In genomic region chr18:65751145-65752085, GRCh38 we compare ENCODE assay signal across 12 cellular contexts. TPM values are rescaled to one million over a fixed set of nuclear protein-coding genes. Genes with fewer than 3 reads are reported as not detected.
A peak's percentile ranks its signal among the peaks of the same experiment; 100 is the strongest.
DNase-seq lines count a peak whose midpoint lies in the region; ATAC-seq and TF ChIP-seq lines count a peak whose summit lies in the region.
"Had no signal": no experiment of that assay in that cellular context is flagged by ENCODE, and none has a peak within 500 bp of the region (broad histone marks: within the 10 kb centered on the region; RNA-seq: fewer than 3 reads in every experiment).

No MANE protein-coding gene starts in this region.

- peaks cover 10% of the 10 kb centered on the region for H3K9me3 Mint-ChIP-seq in activated T-cell treated with anti-CD3 and anti-CD28 coated beads, Interleukin-2, amount 50 U/mL, for 24 hours

- H3K4me3 ChIP-seq in H7 (ENCODE audit: insufficient read depth, low read depth, low read length) (peak overlapping the region; percentile 71), psoas muscle (peak overlapping the region; percentile 47)

- no peak for TF ChIP-seq CTCF in psoas muscle (IDR thresholded peaks at IDR 0.05)

- H3K27me3 Mint-ChIP-seq in activated T-cell treated with anti-CD3 and anti-CD28 coated beads, Interleukin-2, amount 50 U/mL, for 24 hours, result peaks cover 25% of the 10 kb centered on the region

- peaks cover 2% of the 10 kb centered on the region for H3K36me3 Mint-ChIP-seq in activated T-cell treated with anti-CD3 and anti-CD28 coated beads, Interleukin-2, amount 50 U/mL, for 24 hours (ENCODE audit: low read depth)
- H3K36me3 Mint-ChIP-seq: activated naive CD4-positive, alpha-beta T cell treated with anti-CD3 and anti-CD28 coated beads, Interleukin-2, amount 50 U/mL, for 24 hours had no signal

- no peak overlapping the region for H3K4me3 Mint-ChIP-seq in activated T-cell treated with anti-CD3 and anti-CD28 coated beads, Interleukin-2, amount 50 U/mL, for 24 hours
- H3K4me3 Mint-ChIP-seq: activated naive CD4-positive, alpha-beta T cell treated with anti-CD3 and anti-CD28 coated beads, Interleukin-2, amount 50 U/mL, for 24 hours; natural killer cell had no signal

- intact Hi-C loops in head of caudate nucleus (cut with DNase I) (no loop called here), psoas muscle (cut with DNase I) (no loop called here)

- no peak for ATAC-seq in psoas muscle
- ATAC-seq: esophagus mucosa, natural killer cell had no signal

- peaks cover 44% of the 10 kb centered on the region for H3K27me3 ChIP-seq in H7 (ENCODE audit: control insufficient read depth, insufficient read depth, low read length)
- peaks cover 0 to 26% (median 7%) of the 10 kb centered on the region in 3 donors for H3K27me3 ChIP-seq in psoas muscle (ENCODE audit: insufficient read depth in 3 of 3, low read length in 2 of 3)

- no peaks in the 10 kb centered on the region for H3K4me1 ChIP-seq in psoas muscle

- 9 to 10% (median 9%) methylated on average over 42 of the region's 42 CpGs for WGBS in psoas muscle, 3 donors

- H3K36me3 ChIP-seq in H7 (replicated peaks; ENCODE audit: control insufficient read depth, insufficient read depth, low read length) (no peaks in the 10 kb centered on the region), psoas muscle (ENCODE audit: insufficient read depth in 1 of 2, low read depth in 1 of 2) (no peaks in the 10 kb centered on the region)

- DNase-seq in H7, result peak; percentile 65
- peak; percentile 96 for DNase-seq in NCI-H69 (lab: John Stamatoyannopoulos, UW)
- peak in 34 of 42 donors; percentile 5 to 57 (median 29) for DNase-seq in head of caudate nucleus
- peak in 1 of 2 donors; percentile 39 for DNase-seq in psoas muscle
- DNase-seq in stimulated activated naive CD4-positive, alpha-beta T cell (lab: John Stamatoyannopoulos, UW), result no peak
- no peak for DNase-seq in COLO829 (ENCODE audit: low spot score)
- DNase-seq in activated CD4-positive, alpha-beta T cell treated with anti-CD3 and anti-CD28 coated beads for 4 hours, result no peak
- DNase-seq in activated T-cell treated with anti-CD3 and anti-CD28 coated beads, Interleukin-2, amount 50 U/mL, for 24 hours, result no peak
- DNase-seq: EL, natural killer cell had no signal

- H3K4me1 Mint-ChIP-seq in activated T-cell treated with anti-CD3 and anti-CD28 coated beads, Interleukin-2, amount 50 U/mL, for 24 hours (ENCODE audit: low read depth), result no peaks in the 10 kb centered on the region
- H3K4me1 Mint-ChIP-seq: activated naive CD4-positive, alpha-beta T cell treated with anti-CD3 and anti-CD28 coated beads, Interleukin-2, amount 50 U/mL, for 24 hours; natural killer cell had no signal

- H3K9me3 ChIP-seq in psoas muscle, result no peaks in the 10 kb centered on the region

- no peak overlapping the region for H3K27ac Mint-ChIP-seq in activated T-cell treated with anti-CD3 and anti-CD28 coated beads, Interleukin-2, amount 50 U/mL, for 24 hours
- H3K27ac Mint-ChIP-seq: activated naive CD4-positive, alpha-beta T cell treated with anti-CD3 and anti-CD28 coated beads, Interleukin-2, amount 50 U/mL, for 24 hours; natural killer cell had no signal

- H3K27ac ChIP-seq in psoas muscle, result no peak overlapping the region

RNA-seq across cellular contexts. Expression of gene CDH7, which starts 0.6 kb away (rescaled TPM):
- 0.11 and 0.17 TPM in 2 replicates for total RNA-seq in H7 (2014; rRNA removed; shearing (Covaris generic))
- total RNA-seq in psoas muscle, result not detected
- polyA plus RNA-seq in psoas muscle, result under 1 TPM in 1 of 3 donors, not detected in 2; under 0.01 TPM
- total RNA-seq: esophagus mucosa, natural killer cell had no signal

Comparison
In these comparisons a context has a peak if more than half of its experiments do, and no peak if none do; other contexts are left out.
1. DNase-seq: peak in H7 (single experiment), NCI-H69 (single experiment) and head of caudate nucleus (34 of 42); none in stimulated activated naive CD4-positive, alpha-beta T cell (0 of 6), COLO829 (single experiment), activated CD4-positive, alpha-beta T cell treated with anti-CD3 and anti-CD28 coated beads for 4 hours (0 of 2) and activated T-cell treated with anti-CD3 and anti-CD28 coated beads, Interleukin-2, amount 50 U/mL, for 24 hours (single experiment).